ENCODE assay signal across 8 cellular contexts in genomic region chr5:172005708-172006377, GRCh38.
A peak's percentile ranks its signal among the peaks of the same experiment; 100 is the strongest.
DNase-seq lines count a peak whose midpoint lies in the region; ATAC-seq and TF ChIP-seq lines count a peak whose summit lies in the region.

No MANE protein-coding gene starts in this region.

- TF ChIP-seq CTCF in GM12875 (IDR thresholded peaks at IDR 0.05; ENCODE audit: borderline replicate concordance, insufficient read depth, low read depth, low read length) (no peak), astrocyte of the spinal cord (IDR thresholded peaks at IDR 0.05; ENCODE audit: low read depth, low read length) (no peak), GM20000 (IDR thresholded peaks at IDR 0.05; ENCODE audit: extremely low read depth, missing control alignments) (no peak)

- H3K9me3 ChIP-seq in SK-N-MC (ENCODE audit: low read depth, low read length) = no peaks in the 10 kb centered on the region
- H3K9me3 ChIP-seq in iPS-18c (ENCODE audit: control insufficient read depth, insufficient read depth, low read length) = no peaks in the 10 kb centered on the region

- H3K9ac ChIP-seq in SK-N-MC (ENCODE audit: insufficient read length) = peak overlapping the region; percentile 99

- no peak overlapping the region for H3K27ac ChIP-seq in SK-N-MC

- H3K4me3 ChIP-seq in GM12875 (ENCODE audit: low read depth, low read length) (peak overlapping the region; percentile 85), SK-N-MC (peak overlapping the region; percentile 95), astrocyte of the spinal cord (ENCODE audit: low read depth, low read length) (peak overlapping the region; percentile 95), iPS-18c (ENCODE audit: insufficient read depth, low read depth, low read length) (peak overlapping the region; percentile 79), skeletal muscle cell (ENCODE audit: low read depth, low read length) (peak overlapping the region; percentile 91)

- in situ Hi-C loops in astrocyte of the spinal cord (cut with HindIII; ENCODE audit: low sequenced_read_pairs) = no loop called here

- DNase-seq in SK-N-MC (ENCODE audit: low read depth, low spot score) (no peak), astrocyte of the spinal cord (ENCODE audit: low read depth, low spot score) (peak; percentile 24), skeletal muscle cell (ENCODE audit: low read depth) (no peak), GM20000 (ENCODE audit: low spot score) (no peak)

- ATAC-seq in HG02885 (IDR thresholded peaks at IDR 0.05; ENCODE audit: poor library complexity, unreplicated experiment) (peak; percentile 30), HG03571 (IDR thresholded peaks at IDR 0.05; ENCODE audit: unreplicated experiment) (no peak)

- no peaks in the 10 kb centered on the region for H3K36me3 ChIP-seq in SK-N-MC (ENCODE audit: insufficient read depth, low read length)
